In genomic region chr11:65438257-65439151, GRCh38 we compare ENCODE assay signal across 10 cellular contexts. TPM values are rescaled to one million over a fixed set of nuclear protein-coding genes. Genes with fewer than 3 reads are reported as not detected.
DNase-seq lines count a peak whose midpoint lies in the region; ATAC-seq and TF ChIP-seq lines count a peak whose summit lies in the region.
"Had no signal": no experiment of that assay in that cellular context is flagged by ENCODE, and none has a peak within 500 bp of the region (broad histone marks: within the 10 kb centered on the region; RNA-seq: fewer than 3 reads in every experiment).

No MANE protein-coding gene starts in this region.

- H3K27ac ChIP-seq in right cardiac atrium (ENCODE audit: low read length) = peak overlapping the region; percentile 72
- H3K27ac ChIP-seq in adrenal gland = peak overlapping the region; percentile 56 to 100 (median 73)
- H3K27ac ChIP-seq: neural progenitor cell had no signal

- TF ChIP-seq CTCF in adrenal gland (IDR thresholded peaks at IDR 0.05) (no peak), lower leg skin (IDR thresholded peaks at IDR 0.05) (no peak)

- DNase-seq in right cardiac atrium (no peak), Right ventricle myocardium superior (no peak), adrenal gland (peak in 2 of 7 donors; percentile 9 to 21), iris pigment epithelial cell (ENCODE audit: low read depth) (peak; percentile 18), lower leg skin (ENCODE audit: low spot score in 2 of 2) (no peak), D341Med (ENCODE audit: low spot score) (no peak), NCI-H1048 (lab: John Stamatoyannopoulos, UW) (no peak)
- DNase-seq in effector CD4-positive, alpha-beta T cell = no peak
- DNase-seq: activated effector memory CD4-positive, alpha-beta T cell treated with Interleukin-2 at 50 U/mL for 16 hours had no signal

- no peak overlapping the region for H3K4me3 ChIP-seq in right cardiac atrium (ENCODE audit: low read length)
- peak overlapping the region in 1 of 4 donors; percentile 20 for H3K4me3 ChIP-seq in adrenal gland
- H3K4me3 ChIP-seq in lower leg skin (ENCODE audit: low read depth, poor library complexity, severe bottlenecking) = no peak overlapping the region
- H3K4me3 ChIP-seq: neural progenitor cell had no signal

- WGBS in right cardiac atrium = 85% methylated on average over 9 of the region's 9 CpGs
- 77 to 83% (median 82%) methylated on average over 9 of the region's 9 CpGs for WGBS in adrenal gland, 4 donors
- WGBS in lower leg skin, 2 donors = 77 to 86% methylated on average over 9 of the region's 9 CpGs

- no peaks in the 10 kb centered on the region for H3K27me3 ChIP-seq in right cardiac atrium (ENCODE audit: control insufficient read depth, insufficient read depth)
- H3K27me3 ChIP-seq in adrenal gland = no peaks in the 10 kb centered on the region
- H3K27me3 ChIP-seq: neural progenitor cell had no signal

- no peaks in the 10 kb centered on the region for H3K9me3 ChIP-seq in right cardiac atrium (ENCODE audit: control insufficient read depth, low read length)
- H3K9me3 ChIP-seq in adrenal gland (replicated peaks in 1 of 3) = no peaks in the 10 kb centered on the region

- H3K4me1 ChIP-seq in right cardiac atrium (ENCODE audit: control insufficient read depth, insufficient read depth, low read length) = peaks cover 19% of the 10 kb centered on the region
- H3K4me1 ChIP-seq in adrenal gland (replicated peaks in 1 of 2) = peaks cover 39 to 98% of the 10 kb centered on the region in 2 donors
- H3K4me1 ChIP-seq: neural progenitor cell had no signal

- ATAC-seq in right cardiac atrium (no peak), Right ventricle myocardium superior (ENCODE audit: poor library complexity) (no peak)

- peaks cover 0 to 71% of the 10 kb centered on the region in 2 donors for H3K36me3 ChIP-seq in adrenal gland (replicated peaks in 1 of 2)
- H3K36me3 ChIP-seq: neural progenitor cell had no signal

- intact Hi-C loops in right cardiac atrium (cut with DNase I) (no loop called here), Right ventricle myocardium superior (cut with DNase I) (no loop called here), adrenal gland (cut with DNase I) (no loop called here), lower leg skin (cut with DNase I; ENCODE audit: low total_unique reads) (no loop called here)

- no peak for TF ChIP-seq POLR2A in adrenal gland (IDR thresholded peaks at IDR 0.05)
- TF ChIP-seq POLR2A in lower leg skin (IDR thresholded peaks at IDR 0.05) = no peak

RNA-seq across cellular contexts. Expression of gene NEAT1, which starts 15.9 kb away (rescaled TPM):
- total RNA-seq in right cardiac atrium (100 to 1,000 TPM; 346 to 441 (median 427) TPM), Right ventricle myocardium superior (451 TPM), adrenal gland (1,000 to 10,000 TPM in 3 of 8 donors, 100 to 1,000 TPM in 4, 10 to 100 TPM in 1; 64.3 to 1,661 (median 335) TPM), lower leg skin (100 to 1,000 TPM; 147 to 645 (median 301) TPM)
- polyA plus RNA-seq in right cardiac atrium (441 TPM), adrenal gland (1,000 to 10,000 TPM in 2 of 3 donors, 100 to 1,000 TPM in 1; 216 to 6,838 (median 2,645) TPM)

RNA-seq across cellular contexts. Expression of gene FRMD8, which starts 52.1 kb away (rescaled TPM):
- total RNA-seq in right cardiac atrium (10 to 100 TPM; 12.2 to 16.1 (median 12.9) TPM), Right ventricle myocardium superior (8.6 TPM), adrenal gland (10 to 100 TPM; 20.6 to 52.1 (median 39.6) TPM), lower leg skin (100 to 1,000 TPM in 2 of 4 donors, 10 to 100 TPM in 2; 81.8 to 135 (median 112) TPM)
- polyA plus RNA-seq in right cardiac atrium (9.3 TPM), adrenal gland (10 to 100 TPM in 2 of 3 donors, 1 to 10 TPM in 1; 5.3 to 21.3 (median 20.4) TPM)

RNA-seq across cellular contexts. Expression of gene SLC25A45, which starts 56.1 kb away (rescaled TPM):
- total RNA-seq in right cardiac atrium (1 to 10 TPM; 6.1 to 7.7 (median 7.4) TPM), Right ventricle myocardium superior (5.3 TPM), adrenal gland (10 to 100 TPM in 1 of 8 donors, 1 to 10 TPM in 7; 1.1 to 12.7 (median 6.7) TPM), lower leg skin (1 to 10 TPM; 1.8 to 8.0 (median 5.3) TPM)
- polyA plus RNA-seq in right cardiac atrium (5.5 TPM), adrenal gland (10 to 100 TPM in 2 of 3 donors, 1 to 10 TPM in 1; 2.4 to 21.0 (median 14.7) TPM)
